In genomic region chr3:15053541-15053940, GRCh38 we compare ENCODE assay signal across 1 cellular context.
TF ChIP-seq lines count a peak whose summit lies in the region.

No MANE protein-coding gene starts in this region.

TF ChIP-seq in K562, 482 proteins besides CTCF, POLR2A, EP300 and RAD21:
- no peak for TF ChIP-seq TAF9B (IDR thresholded peaks at IDR 0.05; ENCODE audit: partially characterized antibody)
- TF ChIP-seq GABPB1 (CRISPR knock-in tag; IDR thresholded peaks at IDR 0.05): no peak
- TF ChIP-seq RBM39 (optimal IDR thresholded peaks at IDR 0.05; ENCODE audit: low read depth, low read length): no peak
- no peak for TF ChIP-seq ILF3 (IDR thresholded peaks at IDR 0.05; ENCODE audit: borderline replicate concordance)
- no peak for TF ChIP-seq NFRKB (IDR thresholded peaks at IDR 0.05; ENCODE audit: low read depth)
